In the genomic region with DNA sequence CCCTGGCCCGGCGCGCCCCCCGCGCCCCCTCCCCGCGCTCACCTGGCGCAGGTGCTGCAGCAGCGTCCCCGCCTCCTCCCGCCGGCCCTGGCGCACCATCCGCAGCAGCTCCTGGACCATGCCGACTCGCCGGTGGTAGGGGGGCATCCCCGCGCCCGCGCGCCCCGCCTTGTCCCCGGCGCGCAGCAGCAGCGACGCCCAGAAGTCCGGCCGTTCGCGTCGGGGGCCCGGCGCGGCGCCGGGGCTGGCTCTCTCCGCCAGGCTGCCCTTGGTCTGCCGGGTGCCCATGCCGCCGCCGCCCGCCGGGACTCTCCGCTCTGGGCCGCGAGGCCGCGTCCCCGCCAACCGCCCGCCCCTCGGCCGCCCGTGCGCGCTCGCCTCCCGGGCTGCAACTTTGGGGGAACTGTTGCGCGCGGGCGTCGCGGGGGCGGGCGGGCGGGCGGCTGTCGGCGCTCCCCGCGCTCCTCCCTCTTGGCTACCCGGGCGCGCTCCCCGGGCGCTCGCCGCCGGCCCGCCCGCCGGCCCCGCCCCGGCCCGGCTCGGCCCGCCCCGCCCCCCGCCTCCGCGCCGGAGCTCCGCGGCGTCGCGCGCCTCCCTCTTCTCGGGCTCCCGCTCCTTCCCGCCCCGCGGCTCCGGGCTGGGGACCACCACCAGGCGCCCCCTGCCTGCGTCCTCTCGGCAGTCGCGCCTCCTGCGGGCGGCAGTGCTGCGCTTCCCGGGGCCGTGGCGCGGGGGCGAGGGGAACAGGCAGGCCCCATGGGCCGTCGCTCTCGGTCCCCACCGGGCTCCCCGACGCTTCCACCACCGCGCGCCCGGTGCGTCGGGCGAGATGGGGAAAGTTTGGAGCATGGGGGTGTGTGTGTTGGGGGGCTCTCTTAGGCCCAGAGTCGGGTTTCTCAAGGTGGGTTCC, we compare ENCODE assay signal across 1 cellular context.
TF ChIP-seq lines count a peak whose summit lies in the region.

A gene with protein sequence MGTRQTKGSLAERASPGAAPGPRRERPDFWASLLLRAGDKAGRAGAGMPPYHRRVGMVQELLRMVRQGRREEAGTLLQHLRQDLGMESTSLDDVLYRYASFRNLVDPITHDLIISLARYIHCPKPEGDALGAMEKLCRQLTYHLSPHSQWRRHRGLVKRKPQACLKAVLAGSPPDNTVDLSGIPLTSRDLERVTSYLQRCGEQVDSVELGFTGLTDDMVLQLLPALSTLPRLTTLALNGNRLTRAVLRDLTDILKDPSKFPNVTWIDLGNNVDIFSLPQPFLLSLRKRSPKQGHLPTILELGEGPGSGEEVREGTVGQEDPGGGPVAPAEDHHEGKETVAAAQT (minus strand): TSS at position 491 of the 910 bp plus-strand sequence. CDS start 203 bp downstream, at position 288.

TF ChIP-seq in K562, 482 proteins besides CTCF, POLR2A, EP300 and RAD21:
- TF ChIP-seq CXXC5 (CRISPR knock-in tag; IDR thresholded peaks at IDR 0.05): peak; percentile 22; the same call in 1 of the 2 replicates
- TF ChIP-seq, protein P1, sequence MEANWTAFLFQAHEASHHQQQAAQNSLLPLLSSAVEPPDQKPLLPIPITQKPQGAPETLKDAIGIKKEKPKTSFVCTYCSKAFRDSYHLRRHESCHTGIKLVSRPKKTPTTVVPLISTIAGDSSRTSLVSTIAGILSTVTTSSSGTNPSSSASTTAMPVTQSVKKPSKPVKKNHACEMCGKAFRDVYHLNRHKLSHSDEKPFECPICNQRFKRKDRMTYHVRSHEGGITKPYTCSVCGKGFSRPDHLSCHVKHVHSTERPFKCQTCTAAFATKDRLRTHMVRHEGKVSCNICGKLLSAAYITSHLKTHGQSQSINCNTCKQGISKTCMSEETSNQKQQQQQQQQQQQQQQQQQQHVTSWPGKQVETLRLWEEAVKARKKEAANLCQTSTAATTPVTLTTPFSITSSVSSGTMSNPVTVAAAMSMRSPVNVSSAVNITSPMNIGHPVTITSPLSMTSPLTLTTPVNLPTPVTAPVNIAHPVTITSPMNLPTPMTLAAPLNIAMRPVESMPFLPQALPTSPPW (CRISPR knock-in tag; IDR thresholded peaks at IDR 0.05): peak; percentile 60
- no peak for TF ChIP-seq CCAR2 (IDR thresholded peaks at IDR 0.05; ENCODE audit: low read depth, low read length)
- no peak for TF ChIP-seq ZNF311 (CRISPR knock-in tag; IDR thresholded peaks at IDR 0.05)
- 0 out of 4 replicates have a peak, but pooled peaks of 1 of the 2 experiments have one; percentile 24 for TF ChIP-seq MAZ (CRISPR knock-in tag; conservative IDR thresholded peaks at IDR 0.05 in 1 of 2, IDR thresholded peaks at IDR 0.05 in 1 of 2)
- no peak for TF ChIP-seq KLF1 (tag; IDR thresholded peaks at IDR 0.05)
- 0 out of 2 replicates have a peak, but pooled peaks have one; percentile 18 for TF ChIP-seq EGR1 (conservative IDR thresholded peaks at IDR 0.05)
- peak; percentile 50; the same call in 1 of the 2 replicates for TF ChIP-seq L3MBTL2 (IDR thresholded peaks at IDR 0.05)
- TF ChIP-seq ATF1 (CRISPR knock-in tag; IDR thresholded peaks at IDR 0.05): no peak
- TF ChIP-seq ATF1 (tag; IDR thresholded peaks at IDR 0.05): no peak
- TF ChIP-seq ELK1 (CRISPR knock-in tag; IDR thresholded peaks at IDR 0.05): no peak
- no peak for TF ChIP-seq SP2 (IDR thresholded peaks at IDR 0.05; ENCODE audit: extremely low read depth, low read depth, low read length, poor library complexity, severe bottlenecking)
- peak; percentile 73; the same call in 1 of the 2 replicates for TF ChIP-seq ZBTB7A (IDR thresholded peaks at IDR 0.05; ENCODE audit: borderline replicate concordance, control insufficient read depth, low read depth, low read length)
- TF ChIP-seq SREBF2 (CRISPR knock-in tag; IDR thresholded peaks at IDR 0.05): no peak
- TF ChIP-seq RB1 (IDR thresholded peaks at IDR 0.05; ENCODE audit: low read depth): peak; percentile 26; the same call in 1 of the 2 replicates
- TF ChIP-seq E2F6 (IDR thresholded peaks at IDR 0.05; ENCODE audit: borderline replicate concordance in 1 of 2, extremely low read depth in 1 of 2, insufficient read depth in 1 of 2, insufficient read length in 1 of 2, low read depth in 1 of 2, low read length in 1 of 2, poor library complexity in 1 of 2, severe bottlenecking in 1 of 2): peak; percentile 40 to 84
